8 cellular contexts compared by ENCODE assay signal in genomic region chr4:124631760-124632159, GRCh38.
DNase-seq lines count a peak whose midpoint lies in the region; ATAC-seq and TF ChIP-seq lines count a peak whose summit lies in the region.

No MANE protein-coding gene starts in this region.

- POLR2A ChIA-PET in PC-9 (lab: Charles Lee; ENCODE audit: unreplicated experiment), result no interaction called here
- POLR2A ChIA-PET in CD8-positive, alpha-beta T cell (lab: Charles Lee), result no interaction called here

- H3K9me3 ChIP-seq in PC-9 (ENCODE audit: insufficient read depth, low read depth) (peaks cover 10% of the 10 kb centered on the region; the same call in 1 of the 2 replicates), thyroid gland (no peaks in the 10 kb centered on the region)
- no peaks in the 10 kb centered on the region for H3K9me3 ChIP-seq in CD8-positive, alpha-beta T cell (ENCODE audit: low read length)

- H3K4me2 ChIP-seq in PC-9, result peak overlapping the region; percentile 49

- H3K79me2 ChIP-seq in PC-9 (ENCODE audit: low read depth), result no peaks in the 10 kb centered on the region

- BruUV-seq in PC-9 (replicated peaks; lab: Mats Ljungman, UMichigan), result no TSS peak

- TF ChIP-seq POLR2A in thyroid gland (IDR thresholded peaks at IDR 0.05), result no peak

- WGBS in thyroid gland, 2 donors, result 3 to 10% methylated on average over 1 of the region's 1 CpG

- CTCF ChIA-PET in PC-9 (lab: Charles Lee), result no interaction called here
- CTCF ChIA-PET in CD8-positive, alpha-beta T cell (lab: Charles Lee), result no interaction called here

- no peaks in the 10 kb centered on the region for H3K36me3 ChIP-seq in PC-9 (ENCODE audit: low read depth)
- no peaks in the 10 kb centered on the region for H3K36me3 ChIP-seq in thyroid gland
- no peaks in the 10 kb centered on the region for H3K36me3 ChIP-seq in CD8-positive, alpha-beta T cell (ENCODE audit: insufficient read depth, low read length)

- H3K4me1 ChIP-seq in PC-9 (replicated peaks; ENCODE audit: insufficient read depth) (peaks cover 26% of the 10 kb centered on the region), thyroid gland (peaks cover 14% of the 10 kb centered on the region in 2 donors)
- H3K4me1 ChIP-seq in CD8-positive, alpha-beta T cell (ENCODE audit: insufficient read depth, low read length), result no peaks in the 10 kb centered on the region

- peak; percentile 97 for ATAC-seq in GM18861 (IDR thresholded peaks at IDR 0.05; ENCODE audit: unreplicated experiment)
- peak; percentile 93 for ATAC-seq in HG02938 (IDR thresholded peaks at IDR 0.05; ENCODE audit: unreplicated experiment)
- no peak for ATAC-seq in CD8-positive, alpha-beta T cell

- H3K27ac Mint-ChIP-seq in CD8-positive, alpha-beta T cell, result no peak overlapping the region

- DNase-seq in PC-9 (peak; percentile 84 to 96), foreskin fibroblast (peak; percentile 94 to 97), thyroid gland (peak; percentile 73 to 77), NCI-H146 treated with DMSO at 0.1 percent for 48 hours (lab: John Stamatoyannopoulos, UW; ENCODE audit: unreplicated experiment) (no peak), cortex of kidney (lab: John Stamatoyannopoulos, UW) (no peak)
- no peak for DNase-seq in CD8-positive, alpha-beta T cell

- peak overlapping the region; percentile 82 for H3K27ac ChIP-seq in PC-9
- H3K27ac ChIP-seq in thyroid gland, result peak overlapping the region in 2 of 3 donors; percentile 12 to 50
- H3K27ac ChIP-seq in CD8-positive, alpha-beta T cell (ENCODE audit: low read depth, low read length), result no peak overlapping the region

- 0 out of 2 replicates have a peak, but pooled peaks cover 5% of the 10 kb centered on the region for H3F3A ChIP-seq in PC-9 (ENCODE audit: insufficient read depth, low read depth)

- H2AFZ ChIP-seq in PC-9, result no peak overlapping the region

- peaks cover 3% of the 10 kb centered on the region for H3K27me3 Mint-ChIP-seq in CD8-positive, alpha-beta T cell (ENCODE audit: low read depth)

- no peaks in the 10 kb centered on the region for H3K9me3 Mint-ChIP-seq in CD8-positive, alpha-beta T cell

- H3K4me3 Mint-ChIP-seq in CD8-positive, alpha-beta T cell, result no peak overlapping the region

- H3K4me1 Mint-ChIP-seq in CD8-positive, alpha-beta T cell (ENCODE audit: low read depth), result no peaks in the 10 kb centered on the region

- no peaks in the 10 kb centered on the region for H4K20me1 ChIP-seq in PC-9 (ENCODE audit: insufficient read depth)

- H3K4me3 ChIP-seq in PC-9 (no peak overlapping the region), foreskin fibroblast (ENCODE audit: low read depth in 1 of 2, low read length in 2 of 2) (no peak overlapping the region), thyroid gland (replicated peaks in 1 of 3) (no peak overlapping the region)
- H3K4me3 ChIP-seq in CD8-positive, alpha-beta T cell (ENCODE audit: low read depth, low read length), result no peak overlapping the region

- H3K36me3 Mint-ChIP-seq in CD8-positive, alpha-beta T cell, result no peaks in the 10 kb centered on the region

- TF ChIP-seq CTCF in PC-9 (conservative IDR thresholded peaks at IDR 0.05) (no peak), foreskin fibroblast (IDR thresholded peaks at IDR 0.05; ENCODE audit: low read depth, low read length) (no peak), thyroid gland (IDR thresholded peaks at IDR 0.05) (no peak)
- TF ChIP-seq CTCF in CD8-positive, alpha-beta T cell (IDR thresholded peaks at IDR 0.05), result no peak

- H3K27me3 ChIP-seq in PC-9 (ENCODE audit: insufficient read depth, low read depth) (no peaks in the 10 kb centered on the region), thyroid gland (no peaks in the 10 kb centered on the region)
- no peaks in the 10 kb centered on the region for H3K27me3 ChIP-seq in CD8-positive, alpha-beta T cell (ENCODE audit: insufficient read depth, low read length)

- no peaks in the 10 kb centered on the region for H3K9me2 ChIP-seq in PC-9 (ENCODE audit: insufficient read depth)

- intact Hi-C loops in PC-9 (cut with micrococcal nuclease; ENCODE audit: unreplicated experiment), result loop anchor here (1.0 to 5.0 kb wide), 2 partner anchors 21 to 194 kb away; no protein-coding TSS in a partner anchor
- intact Hi-C loops in thyroid gland (cut with DNase I), result no loop called here
- intact Hi-C loops in CD8-positive, alpha-beta T cell (cut with DNase I, micrococcal nuclease), result no loop called here

Comparison
In these comparisons a context has a peak if more than half of its experiments do, and no peak if none do; other contexts are left out.
1. DNase-seq: peak in PC-9 (2 of 2), foreskin fibroblast (2 of 2) and thyroid gland (2 of 2); none in CD8-positive, alpha-beta T cell (0 of 7), NCI-H146 treated with DMSO at 0.1 percent for 48 hours (single experiment) and cortex of kidney (single experiment).